ENCODE assay signal across 25 cellular contexts in genomic region chr3:31696815-31697548, GRCh38.
"Had no signal": no experiment of that assay in that cellular context is flagged by ENCODE, and none has a peak within 500 bp of the region (broad histone marks: within the 10 kb centered on the region; RNA-seq: fewer than 3 reads in every experiment).

No MANE protein-coding gene starts in this region.

- H3K9me3 ChIP-seq: left lung, lower lobe of right lung, pancreas, prostate gland, sigmoid colon, tibial nerve, uterus had no signal

- ATAC-seq: left cardiac atrium; left lung; lower lobe of right lung; naive thymus-derived CD8-positive, alpha-beta T cell; pancreas; right cardiac atrium; stimulated activated memory B cell treated with anti-CD40 and anti-IgM and Interleukin-4, amounts not matched to agents 10 μg/mL and 1 μg/mL and 100 μg/mL, for 72 hours; stimulated activated naive CD8-positive, alpha-beta T cell treated with anti-CD3 and anti-CD28 coated beads, Interleukin-15, amount 100 ng/mL, for 72 hours had no signal

- H3K4me2 ChIP-seq: smooth muscle cell had no signal

- H3K27me3 ChIP-seq: left lung, pancreas, sigmoid colon, tibial nerve, uterus had no signal

- DNase-seq: hippocampal formation; kidney glomerular epithelial cell; left cardiac atrium; left lung; lower lobe of right lung; midbrain; naive thymus-derived CD8-positive, alpha-beta T cell; nucleus accumbens; pancreas; posterior cingulate gyrus; retina; right cardiac atrium; sigmoid colon; stimulated activated CD4-positive, alpha-beta T cell treated with anti-CD3 and anti-CD28 coated beads, Interleukin-1b, Interleukin-23, amount 100 ng/mL, for 48 hours; stimulated activated CD4-positive, alpha-beta T cell treated with anti-CD3 and anti-CD28 coated beads, Interleukin-2, amount 100 ng/mL, for 48 hours; stimulated activated CD4-positive, alpha-beta T cell treated with anti-CD3 and anti-CD28 coated beads, Interleukin-4, amount 100 ng/mL, for 4 hours; stimulated activated CD8-positive, alpha-beta memory T cell treated with anti-CD3 and anti-CD28 coated beads, Interleukin-4, amount 100 ng/mL, for 48 hours; stimulated activated naive CD4-positive, alpha-beta T cell treated with Interleukin-2 at 50 U/mL for 16 hours; stimulated activated naive CD8-positive, alpha-beta T cell treated with anti-CD3 and anti-CD28 coated beads, Interleukin-15, amount 100 ng/mL, for 72 hours; substantia nigra; uterus had no signal

- H3K36me3 ChIP-seq: lower lobe of right lung, pancreas, prostate gland, uterus had no signal

- H3K4me3 ChIP-seq: left lung, lower lobe of right lung, pancreas, prostate gland, sigmoid colon, smooth muscle cell, tibial nerve, uterus had no signal

- H3K4me1 ChIP-seq: left lung, lower lobe of right lung, pancreas, prostate gland, sigmoid colon, tibial nerve, uterus had no signal

- H3K27ac ChIP-seq: left lung, lower lobe of right lung, pancreas, prostate gland, sigmoid colon, tibial nerve, uterus had no signal
